ENCODE assay signal across 2 cellular contexts in the genomic region with DNA sequence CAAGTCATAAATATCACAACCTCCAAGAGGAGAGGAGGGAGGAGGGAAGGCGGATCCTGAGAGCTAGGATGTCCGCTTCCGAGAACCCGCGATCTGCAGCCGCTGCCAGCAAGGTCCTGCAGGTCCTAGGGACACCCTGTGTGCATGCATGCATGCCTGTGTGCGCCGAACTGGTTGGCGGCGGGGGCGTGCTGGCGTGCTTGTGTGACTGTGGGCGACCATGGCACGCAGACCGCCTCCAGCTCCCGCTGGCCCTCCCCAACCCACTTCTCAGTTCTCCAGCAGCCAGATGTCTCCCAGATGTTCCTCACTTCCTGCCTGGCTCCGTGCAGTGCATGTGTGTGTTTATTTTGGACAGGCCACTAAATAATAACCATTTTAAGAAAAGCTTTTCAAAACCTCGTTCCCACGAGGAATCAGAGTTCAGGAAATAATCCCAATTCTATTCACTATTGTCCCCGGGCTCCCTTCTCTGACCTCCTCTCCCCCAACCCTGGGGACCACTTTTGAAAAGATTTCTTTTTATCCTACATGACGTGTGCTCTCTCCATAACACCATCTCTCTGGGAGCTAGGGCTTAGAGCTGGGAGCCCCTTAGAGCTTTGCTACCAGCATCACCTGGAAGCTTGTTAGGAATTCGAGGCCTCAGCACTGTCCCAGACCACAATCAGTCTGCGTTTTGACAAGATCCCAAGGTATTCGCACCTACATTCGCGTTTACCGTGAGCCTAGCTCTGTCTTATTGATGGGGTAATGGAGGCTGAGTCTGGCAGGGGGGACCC.
A peak's percentile ranks its signal among the peaks of the same experiment; 100 is the strongest.
TF ChIP-seq lines count a peak whose summit lies in the region.

No MANE protein-coding gene starts in this region.

TF ChIP-seq in PFSK-1, 5 proteins besides CTCF, POLR2A, EP300 and RAD21 (continued from another document):
- TF ChIP-seq, protein P1, sequence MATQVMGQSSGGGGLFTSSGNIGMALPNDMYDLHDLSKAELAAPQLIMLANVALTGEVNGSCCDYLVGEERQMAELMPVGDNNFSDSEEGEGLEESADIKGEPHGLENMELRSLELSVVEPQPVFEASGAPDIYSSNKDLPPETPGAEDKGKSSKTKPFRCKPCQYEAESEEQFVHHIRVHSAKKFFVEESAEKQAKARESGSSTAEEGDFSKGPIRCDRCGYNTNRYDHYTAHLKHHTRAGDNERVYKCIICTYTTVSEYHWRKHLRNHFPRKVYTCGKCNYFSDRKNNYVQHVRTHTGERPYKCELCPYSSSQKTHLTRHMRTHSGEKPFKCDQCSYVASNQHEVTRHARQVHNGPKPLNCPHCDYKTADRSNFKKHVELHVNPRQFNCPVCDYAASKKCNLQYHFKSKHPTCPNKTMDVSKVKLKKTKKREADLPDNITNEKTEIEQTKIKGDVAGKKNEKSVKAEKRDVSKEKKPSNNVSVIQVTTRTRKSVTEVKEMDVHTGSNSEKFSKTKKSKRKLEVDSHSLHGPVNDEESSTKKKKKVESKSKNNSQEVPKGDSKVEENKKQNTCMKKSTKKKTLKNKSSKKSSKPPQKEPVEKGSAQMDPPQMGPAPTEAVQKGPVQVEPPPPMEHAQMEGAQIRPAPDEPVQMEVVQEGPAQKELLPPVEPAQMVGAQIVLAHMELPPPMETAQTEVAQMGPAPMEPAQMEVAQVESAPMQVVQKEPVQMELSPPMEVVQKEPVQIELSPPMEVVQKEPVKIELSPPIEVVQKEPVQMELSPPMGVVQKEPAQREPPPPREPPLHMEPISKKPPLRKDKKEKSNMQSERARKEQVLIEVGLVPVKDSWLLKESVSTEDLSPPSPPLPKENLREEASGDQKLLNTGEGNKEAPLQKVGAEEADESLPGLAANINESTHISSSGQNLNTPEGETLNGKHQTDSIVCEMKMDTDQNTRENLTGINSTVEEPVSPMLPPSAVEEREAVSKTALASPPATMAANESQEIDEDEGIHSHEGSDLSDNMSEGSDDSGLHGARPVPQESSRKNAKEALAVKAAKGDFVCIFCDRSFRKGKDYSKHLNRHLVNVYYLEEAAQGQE (IDR thresholded peaks at IDR 0.05; ENCODE audit: insufficient read depth in 1 of 2, low read depth in 2 of 2, low read length in 2 of 2) = peak in 1 of 2 experiments; percentile 60; a peak in 2 of 4 replicates
- no peak for TF ChIP-seq SIN3A (IDR thresholded peaks at IDR 0.05; ENCODE audit: borderline replicate concordance, insufficient read depth, low read length)

TF ChIP-seq in WTC11, 78 proteins besides CTCF, POLR2A, EP300 and RAD21 (continued from another document):
- TF ChIP-seq, protein P2, sequence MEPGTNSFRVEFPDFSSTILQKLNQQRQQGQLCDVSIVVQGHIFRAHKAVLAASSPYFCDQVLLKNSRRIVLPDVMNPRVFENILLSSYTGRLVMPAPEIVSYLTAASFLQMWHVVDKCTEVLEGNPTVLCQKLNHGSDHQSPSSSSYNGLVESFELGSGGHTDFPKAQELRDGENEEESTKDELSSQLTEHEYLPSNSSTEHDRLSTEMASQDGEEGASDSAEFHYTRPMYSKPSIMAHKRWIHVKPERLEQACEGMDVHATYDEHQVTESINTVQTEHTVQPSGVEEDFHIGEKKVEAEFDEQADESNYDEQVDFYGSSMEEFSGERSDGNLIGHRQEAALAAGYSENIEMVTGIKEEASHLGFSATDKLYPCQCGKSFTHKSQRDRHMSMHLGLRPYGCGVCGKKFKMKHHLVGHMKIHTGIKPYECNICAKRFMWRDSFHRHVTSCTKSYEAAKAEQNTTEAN (CRISPR knock-in tag; IDR thresholded peaks at IDR 0.05) = no peak
- TF ChIP-seq CREM (CRISPR knock-in tag; IDR thresholded peaks at IDR 0.05) = no peak
- no peak for TF ChIP-seq ZNF671 (CRISPR knock-in tag; IDR thresholded peaks at IDR 0.05)
- no peak for TF ChIP-seq NR3C1 (CRISPR knock-in tag; conservative IDR thresholded peaks at IDR 0.05; ENCODE audit: low read depth)
- no peak for TF ChIP-seq GTF2I (CRISPR knock-in tag; conservative IDR thresholded peaks at IDR 0.05)
